In the genomic region with DNA sequence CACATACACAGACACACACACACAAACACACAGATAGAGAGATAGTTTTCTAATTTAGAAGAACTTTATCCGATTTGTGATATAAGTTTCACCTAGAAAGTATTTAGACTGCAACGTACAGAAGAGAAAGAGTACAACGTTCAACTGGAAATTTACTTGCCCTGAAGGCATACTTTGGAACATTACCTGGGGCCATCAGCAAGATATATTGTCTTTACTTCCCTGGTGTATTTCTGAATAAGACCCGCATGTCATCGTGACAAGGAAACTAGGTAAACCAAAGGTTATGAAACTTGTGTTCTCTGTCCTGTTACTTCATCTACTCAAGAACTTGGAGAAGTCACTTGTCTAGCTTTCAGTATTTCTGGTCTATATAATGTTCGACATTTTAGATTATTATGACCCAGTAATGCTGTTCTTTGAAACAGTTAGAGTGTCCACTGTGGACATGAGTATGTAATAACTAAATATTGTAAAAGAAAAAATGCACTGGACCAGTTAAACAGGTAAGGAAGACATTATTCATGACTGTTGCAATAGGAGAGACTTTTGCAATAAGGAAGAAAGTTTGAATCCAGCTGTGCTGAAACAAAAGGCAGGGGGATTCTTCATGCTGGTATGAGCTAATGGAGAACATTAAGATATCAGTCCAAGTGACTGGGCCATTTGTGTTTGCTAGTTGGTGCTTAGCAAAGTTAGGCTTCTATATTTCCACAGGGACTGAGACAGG, we compare ENCODE assay signal across 17 cellular contexts.
"Had no signal": no experiment of that assay in that cellular context is flagged by ENCODE, and none has a peak within 500 bp of the region (broad histone marks: within the 10 kb centered on the region; RNA-seq: fewer than 3 reads in every experiment).

No MANE protein-coding gene starts in this region.

- ATAC-seq: gastroesophageal sphincter; left lobe of liver; natural killer cell; sciatic nerve; stimulated activated naive B cell treated with anti-CD40 and anti-IgM and Interleukin-4, amounts not matched to agents 10 μg/mL and 1 μg/mL and 100 μg/mL, for 72 hours; stimulated activated naive CD8-positive, alpha-beta T cell treated with anti-CD3 and anti-CD28 coated beads, Interleukin-15, amount 100 ng/mL, for 72 hours had no signal

- H3K4me3 Mint-ChIP-seq: natural killer cell; stimulated activated naive B cell treated with anti-CD40 and anti-IgM and Interleukin-4, amounts not matched to agents 10 μg/mL and 1 μg/mL and 100 μg/mL, for 72 hours; stimulated activated naive CD8-positive, alpha-beta T cell treated with anti-CD3 and anti-CD28 coated beads, Interleukin-15, amount 100 ng/mL, for 72 hours had no signal

- H3K27me3 Mint-ChIP-seq: stimulated activated naive B cell treated with anti-CD40 and anti-IgM and Interleukin-4, amounts not matched to agents 10 μg/mL and 1 μg/mL and 100 μg/mL, for 72 hours; stimulated activated naive CD8-positive, alpha-beta T cell treated with anti-CD3 and anti-CD28 coated beads, Interleukin-15, amount 100 ng/mL, for 72 hours had no signal

- H3K4me1 ChIP-seq: esophagus muscularis mucosa, gastroesophageal sphincter, spleen, testis, tibial nerve had no signal

- H3K36me3 Mint-ChIP-seq: natural killer cell; stimulated activated naive B cell treated with anti-CD40 and anti-IgM and Interleukin-4, amounts not matched to agents 10 μg/mL and 1 μg/mL and 100 μg/mL, for 72 hours had no signal

- H3K9me3 Mint-ChIP-seq: stimulated activated naive CD8-positive, alpha-beta T cell treated with anti-CD3 and anti-CD28 coated beads, Interleukin-15, amount 100 ng/mL, for 72 hours had no signal

- H3K27ac ChIP-seq: epithelial cell of prostate, esophagus muscularis mucosa, gastroesophageal sphincter, testis, tibial nerve had no signal

- DNase-seq: effector memory CD4-positive, alpha-beta T cell; glutamatergic neuron; islet precursor cell; natural killer cell; spleen; stimulated activated CD4-positive, alpha-beta T cell treated with anti-CD3 and anti-CD28 coated beads, Interleukin-15, amount 100 ng/mL, for 24 hours; stimulated activated CD4-positive, alpha-beta T cell treated with anti-CD3 and anti-CD28 coated beads, Interleukin-1b, Interleukin-23, amount 100 ng/mL, for 48 hours; stimulated activated CD4-positive, alpha-beta T cell treated with anti-CD3 and anti-CD28 coated beads, Interleukin-4, amount 100 ng/mL, for 4 hours; stimulated activated naive B cell treated with anti-CD40 and anti-IgM and Interleukin-4, amounts not matched to agents 10 μg/mL and 1 μg/mL and 100 μg/mL, for 72 hours; stimulated activated naive CD8-positive, alpha-beta T cell treated with anti-CD3 and anti-CD28 coated beads, Interleukin-15, amount 100 ng/mL, for 72 hours; testis had no signal

- H3K9me3 ChIP-seq: esophagus muscularis mucosa, testis, tibial nerve had no signal

- H3K4me3 ChIP-seq: esophagus muscularis mucosa, gastroesophageal sphincter, spleen, testis, tibial nerve had no signal

- H3K27me3 ChIP-seq: esophagus muscularis mucosa, gastroesophageal sphincter, spleen, testis, tibial nerve had no signal

- H3K27ac Mint-ChIP-seq: natural killer cell; stimulated activated naive B cell treated with anti-CD40 and anti-IgM and Interleukin-4, amounts not matched to agents 10 μg/mL and 1 μg/mL and 100 μg/mL, for 72 hours; stimulated activated naive CD8-positive, alpha-beta T cell treated with anti-CD3 and anti-CD28 coated beads, Interleukin-15, amount 100 ng/mL, for 72 hours had no signal

- H3K4me1 Mint-ChIP-seq: natural killer cell; stimulated activated naive B cell treated with anti-CD40 and anti-IgM and Interleukin-4, amounts not matched to agents 10 μg/mL and 1 μg/mL and 100 μg/mL, for 72 hours; stimulated activated naive CD8-positive, alpha-beta T cell treated with anti-CD3 and anti-CD28 coated beads, Interleukin-15, amount 100 ng/mL, for 72 hours had no signal

- H3K36me3 ChIP-seq: esophagus muscularis mucosa, gastroesophageal sphincter, spleen, tibial nerve had no signal
